ENCODE assay signal across 25 cellular contexts in the genomic region with DNA sequence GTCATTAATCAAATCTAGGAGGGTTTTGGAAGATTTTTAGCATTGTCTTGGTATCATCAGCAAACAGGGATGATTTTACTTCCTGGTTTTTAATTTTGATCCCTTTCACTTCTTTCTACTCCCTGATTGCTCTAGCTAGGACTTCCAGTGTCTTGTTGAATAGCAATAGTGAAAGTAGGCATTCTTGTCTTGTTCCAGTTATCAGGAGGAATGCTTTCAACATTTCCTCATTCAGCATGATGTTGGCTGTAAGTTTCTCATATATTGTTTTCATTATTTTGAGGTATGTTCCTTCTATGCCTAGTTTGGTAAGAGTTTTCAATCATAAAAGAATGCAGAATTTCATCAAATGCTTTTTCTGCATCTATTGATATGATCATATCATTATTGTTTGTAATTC.
"Had no signal": no experiment of that assay in that cellular context is flagged by ENCODE, and none has a peak within 500 bp of the region (broad histone marks: within the 10 kb centered on the region; RNA-seq: fewer than 3 reads in every experiment).

No MANE protein-coding gene starts in this region.

- DNase-seq: activated CD4-positive, alpha-beta T cell treated with anti-CD3 and anti-CD28 coated beads for 48 hours; activated CD4-positive, alpha-beta T cell treated with anti-CD3 and anti-CD28 coated beads, Interleukin-2, amount 50 U/mL, for 48 hours; activated CD8-positive, alpha-beta memory T cell treated with anti-CD3 and anti-CD28 coated beads for 24 hours; activated effector memory CD4-positive, alpha-beta T cell treated with anti-CD3 and anti-CD28 coated beads, Interleukin-2, amount 50 U/mL, for 16 hours; activated naive CD4-positive, alpha-beta T cell treated with anti-CD3 and anti-CD28 coated beads, Interleukin-2, amount 10 ng/mL, durations not matched to agents 7 days and 5 days; activated naive CD8-positive, alpha-beta T cell treated with anti-CD3 and anti-CD28 coated beads, Interleukin-2, amount 10 ng/mL, durations not matched to agents 7 days and 5 days; amygdala; cerebellar nuclear complex; glutamatergic neuron; islet precursor cell; left ventricle myocardium superior; mammary epithelial cell; posterior cingulate gyrus; right cardiac atrium; stimulated activated CD4-positive, alpha-beta T cell treated with anti-CD3 and anti-CD28 coated beads, Interleukin-2, amount 100 ng/mL, for 48 hours; stimulated activated naive CD8-positive, alpha-beta T cell treated with anti-CD3 and anti-CD28 coated beads, Interleukin-15, amount 100 ng/mL, for 72 hours; substantia nigra; SW 1271; T-helper 17 cell; T1000; uterus; WERI-Rb-1 had no signal

- ATAC-seq: activated CD4-positive, CD25-positive, alpha-beta regulatory T cell treated with anti-CD3 and anti-CD28 coated beads, Interleukin-2, amount 50 U/mL, for 24 hours; left ventricle myocardium superior; right cardiac atrium; stimulated activated naive CD8-positive, alpha-beta T cell treated with anti-CD3 and anti-CD28 coated beads, Interleukin-15, amount 100 ng/mL, for 72 hours; T-helper 17 cell had no signal

- H3K4me3 ChIP-seq: breast epithelium, coronary artery, uterus had no signal
